In genomic region chr3:38003371-38003816, GRCh38 we compare ENCODE assay signal across 1 cellular context.
TF ChIP-seq lines count a peak whose summit lies in the region.

No MANE protein-coding gene starts in this region.

TF ChIP-seq in K562, 482 proteins besides CTCF, POLR2A, EP300 and RAD21 (continued from another document and continues in another):
- TF ChIP-seq RERE (CRISPR knock-in tag; IDR thresholded peaks at IDR 0.05; ENCODE audit: borderline replicate concordance) (no peak), PBX2 (CRISPR knock-in tag; IDR thresholded peaks at IDR 0.05; ENCODE audit: low read depth) (no peak), PBX2 (tag; conservative IDR thresholded peaks at IDR 0.05; ENCODE audit: low read depth) (no peak), TOE1 (IDR thresholded peaks at IDR 0.05; ENCODE audit: borderline replicate concordance) (peak; percentile 53; the same call in 1 of the 2 replicates), TOE1 (CRISPR knock-in tag; IDR thresholded peaks at IDR 0.05; ENCODE audit: borderline replicate concordance, low read depth) (no peak), ZNF644 (tag; IDR thresholded peaks at IDR 0.05; ENCODE audit: low read depth) (no peak), L3MBTL2 (IDR thresholded peaks at IDR 0.05) (no peak), RFX7 (CRISPR knock-in tag; IDR thresholded peaks at IDR 0.05) (no peak), ZC3H8 (IDR thresholded peaks at IDR 0.05) (no peak), SP1 (CRISPR knock-in tag; IDR thresholded peaks at IDR 0.05) (peak; percentile 54; the same call in 1 of the 2 replicates), JUNB (CRISPR knock-in tag; conservative IDR thresholded peaks at IDR 0.05) (0 out of 2 replicates have a peak, but pooled peaks have one; percentile 20), ZNF263 (CRISPR knock-in tag; IDR thresholded peaks at IDR 0.05; ENCODE audit: borderline replicate concordance) (peak; percentile 49; the same call in 1 of the 2 replicates), HBP1 (CRISPR knock-in tag; IDR thresholded peaks at IDR 0.05) (peak; percentile 72; the same call in 1 of the 2 replicates), ELF4 (CRISPR knock-in tag; IDR thresholded peaks at IDR 0.05) (peak; percentile 88; the same call in 1 of the 2 replicates), ZNF133 (CRISPR knock-in tag; IDR thresholded peaks at IDR 0.05) (0 out of 2 replicates have a peak, but pooled peaks have one; percentile 26), HMBOX1 (IDR thresholded peaks at IDR 0.05) (no peak), PML (IDR thresholded peaks at IDR 0.05; ENCODE audit: low read length) (no peak), LEF1 (IDR thresholded peaks at IDR 0.05) (no peak), ARHGAP35 (IDR thresholded peaks at IDR 0.05; ENCODE audit: partially characterized antibody) (peak; percentile 43), ZFP30 (CRISPR knock-in tag; IDR thresholded peaks at IDR 0.05; ENCODE audit: borderline replicate concordance) (no peak), ARNT (IDR thresholded peaks at IDR 0.05) (0 out of 4 replicates have a peak, but pooled peaks of 1 of the 2 experiments have one; percentile 40), KHSRP (IDR thresholded peaks at IDR 0.05) (no peak), BCL6 (CRISPR knock-in tag; IDR thresholded peaks at IDR 0.05) (no peak), SRSF3 (IDR thresholded peaks at IDR 0.05; ENCODE audit: insufficient read depth, low read length) (no peak), YY1 (IDR thresholded peaks at IDR 0.05; ENCODE audit: borderline replicate concordance in 1 of 3, control insufficient read depth in 1 of 3, extremely low read depth in 1 of 3, insufficient read depth in 3 of 3, insufficient read length in 1 of 3, insufficient replicate concordance in 2 of 3, low read depth in 1 of 3, low read length in 2 of 3) (no peak), ZBTB17 (CRISPR knock-in tag; IDR thresholded peaks at IDR 0.05) (0 out of 2 replicates have a peak, but pooled peaks have one; percentile 38), ASH1L (IDR thresholded peaks at IDR 0.05; ENCODE audit: borderline replicate concordance, low read depth, partially characterized antibody) (no peak), ZNF431 (CRISPR knock-in tag; IDR thresholded peaks at IDR 0.05) (no peak), E4F1 (CRISPR knock-in tag; IDR thresholded peaks at IDR 0.05; ENCODE audit: borderline replicate concordance) (no peak), TEAD2 (tag; IDR thresholded peaks at IDR 0.05) (no peak), EGR1 (conservative IDR thresholded peaks at IDR 0.05) (peak; percentile 60), XRCC5 (IDR thresholded peaks at IDR 0.05; ENCODE audit: low read depth, low read length) (peak; percentile 62; the same call in 1 of the 2 replicates), FOXA3 (CRISPR knock-in tag; conservative IDR thresholded peaks at IDR 0.05 in 1 of 2, IDR thresholded peaks at IDR 0.05 in 1 of 2) (0 out of 4 replicates have a peak, but pooled peaks of 1 of the 2 experiments have one; percentile 14), PRPF4 (IDR thresholded peaks at IDR 0.05; ENCODE audit: insufficient read depth, low read depth, low read length, poor library complexity, severe bottlenecking) (no peak), HDAC1 (IDR thresholded peaks at IDR 0.05) (peak in 1 of 2 experiments; percentile 51; a peak in 1 of 4 replicates), HLTF (IDR thresholded peaks at IDR 0.05) (no peak), ATF6 (CRISPR knock-in tag; IDR thresholded peaks at IDR 0.05) (no peak), CC2D1A (IDR thresholded peaks at IDR 0.05) (peak; percentile 86), BCLAF1 (IDR thresholded peaks at IDR 0.05; ENCODE audit: borderline replicate concordance in 1 of 2, control insufficient read depth in 1 of 2, low read depth in 2 of 2, low read length in 1 of 2) (no peak), ZNF165 (CRISPR knock-in tag; IDR thresholded peaks at IDR 0.05; ENCODE audit: borderline replicate concordance) (0 out of 2 replicates have a peak, but pooled peaks have one; percentile 64), FUS (optimal IDR thresholded peaks at IDR 0.05; ENCODE audit: low read depth, low read length) (no peak), RBM34 (IDR thresholded peaks at IDR 0.05; ENCODE audit: borderline replicate concordance, insufficient read depth, low read length) (no peak), ELF2 (CRISPR knock-in tag; IDR thresholded peaks at IDR 0.05) (0 out of 2 replicates have a peak, but pooled peaks have one; percentile 52), RCOR1 (IDR thresholded peaks at IDR 0.05; ENCODE audit: borderline replicate concordance in 1 of 2, low read depth in 2 of 2, low read length in 2 of 2) (peak in 1 of 2 experiments; percentile 47; a peak in 2 of 4 replicates), MYNN (IDR thresholded peaks at IDR 0.05) (no peak), MYNN (CRISPR knock-in tag; IDR thresholded peaks at IDR 0.05) (no peak), ZNF507 (tag; conservative IDR thresholded peaks at IDR 0.05) (no peak), SMARCC2 (IDR thresholded peaks at IDR 0.05; ENCODE audit: low read depth) (no peak), EHMT2 (IDR thresholded peaks at IDR 0.05) (no peak)
